In the genomic region with DNA sequence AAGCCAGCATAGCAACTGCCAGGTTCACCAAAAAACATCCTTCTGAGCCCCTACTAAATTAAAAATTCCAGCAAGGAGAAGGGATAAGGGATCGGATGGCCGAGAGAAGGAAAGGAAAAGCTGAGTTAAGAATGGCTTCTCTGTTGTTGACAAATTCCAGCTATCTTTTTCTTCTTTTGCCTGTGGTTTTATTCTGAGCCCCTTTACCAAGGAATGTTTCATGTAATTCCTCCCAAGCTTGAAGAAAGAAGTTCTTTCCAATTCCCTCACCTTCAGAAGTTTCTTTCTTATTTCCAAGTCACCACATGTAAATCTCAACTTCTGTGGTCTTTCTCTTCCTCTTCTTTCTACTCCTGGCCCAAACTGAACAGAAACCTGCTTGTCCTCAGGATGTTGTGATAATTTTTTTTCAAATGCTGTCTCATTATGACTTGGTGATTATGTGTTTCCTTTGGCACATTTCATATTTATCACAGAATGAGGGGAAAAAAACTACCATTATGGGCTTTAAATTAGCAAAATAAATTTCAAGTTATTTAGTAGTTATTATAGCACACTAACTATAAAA, we compare ENCODE assay signal across 21 cellular contexts.
"Had no signal": no experiment of that assay in that cellular context is flagged by ENCODE, and none has a peak within 500 bp of the region (broad histone marks: within the 10 kb centered on the region; RNA-seq: fewer than 3 reads in every experiment).

No MANE protein-coding gene starts in this region.

- H3K27me3 ChIP-seq: brain microvascular endothelial cell, gastroesophageal sphincter, heart right ventricle, spleen, upper lobe of left lung had no signal

- H3K36me3 Mint-ChIP-seq: activated naive CD4-positive, alpha-beta T cell treated with anti-CD3 and anti-CD28 coated beads, Interleukin-2, amount 50 U/mL, for 24 hours had no signal

- DNase-seq: activated CD4-positive, alpha-beta memory T cell treated with anti-CD3 and anti-CD28 coated beads, Interleukin-2, amount 10 ng/mL, durations not matched to agents 7 days and 5 days; activated CD4-positive, alpha-beta T cell treated with anti-CD3 and anti-CD28 coated beads for 4 hours; activated effector memory CD4-positive, alpha-beta T cell treated with Interleukin-2 at 50 U/mL for 16 hours; activated T-cell treated with anti-CD3 and anti-CD28 coated beads, Interleukin-2, amount 50 U/mL, for 24 hours; amygdala; brain microvascular endothelial cell; cortex of kidney; effector CD8-positive, alpha-beta T cell; heart right ventricle; left colon; lower lobe of right lung; spleen; stimulated activated naive CD8-positive, alpha-beta T cell treated with anti-CD3 and anti-CD28 coated beads, Interleukin-15, amount 100 ng/mL, for 72 hours; upper lobe of left lung had no signal

- H3K27ac Mint-ChIP-seq: activated CD4-positive, alpha-beta memory T cell treated with anti-CD3 and anti-CD28 coated beads, Interleukin-2, amount 10 ng/mL, durations not matched to agents 7 days and 5 days; activated naive CD4-positive, alpha-beta T cell treated with anti-CD3 and anti-CD28 coated beads, Interleukin-2, amount 50 U/mL, for 24 hours; activated T-cell treated with anti-CD3 and anti-CD28 coated beads, Interleukin-2, amount 50 U/mL, for 24 hours; stimulated activated naive CD8-positive, alpha-beta T cell treated with anti-CD3 and anti-CD28 coated beads, Interleukin-15, amount 100 ng/mL, for 72 hours; T-helper 1 cell treated with Interleukin-12 subunit alpha and Interleukin-12 subunit beta and Interleukin-4 antibody, amounts not matched to agents 30 μg/mL and 1 μg/mL, for 36 hours had no signal

- H3K9me3 Mint-ChIP-seq: activated CD4-positive, alpha-beta memory T cell treated with anti-CD3 and anti-CD28 coated beads, Interleukin-2, amount 10 ng/mL, durations not matched to agents 7 days and 5 days; activated naive CD4-positive, alpha-beta T cell treated with anti-CD3 and anti-CD28 coated beads, Interleukin-2, amount 50 U/mL, for 24 hours; activated T-cell treated with anti-CD3 and anti-CD28 coated beads, Interleukin-2, amount 50 U/mL, for 24 hours; neural crest cell; stimulated activated naive CD8-positive, alpha-beta T cell treated with anti-CD3 and anti-CD28 coated beads, Interleukin-15, amount 100 ng/mL, for 72 hours; T-helper 1 cell treated with Interleukin-12 subunit alpha and Interleukin-12 subunit beta and Interleukin-4 antibody, amounts not matched to agents 30 μg/mL and 1 μg/mL, for 36 hours had no signal

- H3K4me3 Mint-ChIP-seq: activated CD4-positive, alpha-beta memory T cell treated with anti-CD3 and anti-CD28 coated beads, Interleukin-2, amount 10 ng/mL, durations not matched to agents 7 days and 5 days; activated naive CD4-positive, alpha-beta T cell treated with anti-CD3 and anti-CD28 coated beads, Interleukin-2, amount 50 U/mL, for 24 hours; activated T-cell treated with anti-CD3 and anti-CD28 coated beads, Interleukin-2, amount 50 U/mL, for 24 hours; neural crest cell; stimulated activated naive CD8-positive, alpha-beta T cell treated with anti-CD3 and anti-CD28 coated beads, Interleukin-15, amount 100 ng/mL, for 72 hours; T-helper 1 cell treated with Interleukin-12 subunit alpha and Interleukin-12 subunit beta and Interleukin-4 antibody, amounts not matched to agents 30 μg/mL and 1 μg/mL, for 36 hours had no signal

- FAIRE-seq: islet of Langerhans had no signal

- H3K4me1 ChIP-seq: spleen had no signal

- H3K4me1 Mint-ChIP-seq: activated CD4-positive, alpha-beta memory T cell treated with anti-CD3 and anti-CD28 coated beads, Interleukin-2, amount 10 ng/mL, durations not matched to agents 7 days and 5 days; activated naive CD4-positive, alpha-beta T cell treated with anti-CD3 and anti-CD28 coated beads, Interleukin-2, amount 50 U/mL, for 24 hours; neural crest cell; stimulated activated naive CD8-positive, alpha-beta T cell treated with anti-CD3 and anti-CD28 coated beads, Interleukin-15, amount 100 ng/mL, for 72 hours had no signal

- H3K4me3 ChIP-seq: gastroesophageal sphincter, heart right ventricle, lower lobe of right lung, spleen, upper lobe of left lung had no signal

- ATAC-seq: gastroesophageal sphincter; heart right ventricle; left colon; lower lobe of right lung; sciatic nerve; stimulated activated naive CD8-positive, alpha-beta T cell treated with anti-CD3 and anti-CD28 coated beads, Interleukin-15, amount 100 ng/mL, for 72 hours had no signal

- H3K36me3 ChIP-seq: lower lobe of right lung, spleen, upper lobe of left lung had no signal

- H3K27me3 Mint-ChIP-seq: activated naive CD4-positive, alpha-beta T cell treated with anti-CD3 and anti-CD28 coated beads, Interleukin-2, amount 50 U/mL, for 24 hours; activated T-cell treated with anti-CD3 and anti-CD28 coated beads, Interleukin-2, amount 50 U/mL, for 24 hours; stimulated activated naive CD8-positive, alpha-beta T cell treated with anti-CD3 and anti-CD28 coated beads, Interleukin-15, amount 100 ng/mL, for 72 hours had no signal

- H3K27ac ChIP-seq: brain microvascular endothelial cell, epithelial cell of prostate, gastroesophageal sphincter, lower lobe of right lung, spleen had no signal

- H3K9me3 ChIP-seq: gastroesophageal sphincter, heart right ventricle, lower lobe of right lung, spleen, upper lobe of left lung had no signal
